ENCODE assay signal across 14 cellular contexts in genomic region chr1:39787468-39787867, GRCh38. TPM values are rescaled to one million over a fixed set of nuclear protein-coding genes. Genes with fewer than 3 reads are reported as not detected.
DNase-seq lines count a peak whose midpoint lies in the region; ATAC-seq and TF ChIP-seq lines count a peak whose summit lies in the region.
"Had no signal": no experiment of that assay in that cellular context is flagged by ENCODE, and none has a peak within 500 bp of the region (broad histone marks: within the 10 kb centered on the region; RNA-seq: fewer than 3 reads in every experiment).

No MANE protein-coding gene starts in this region.

- POLR2A ChIA-PET in CD8-positive, alpha-beta memory T cell (lab: Charles Lee): interaction anchor here (0.6 kb wide), 1 partner anchor 442 kb away, joined by 4 read pairs; no protein-coding TSS in a partner anchor

- H3K4me3 Mint-ChIP-seq in CD8-positive, alpha-beta memory T cell: peak overlapping the region; percentile 2 to 75 (median 63)
- H3K4me3 Mint-ChIP-seq in GM23338 (peak overlapping the region; percentile 55), nephron progenitor cell (peak overlapping the region; percentile 59)
- H3K4me3 Mint-ChIP-seq in central memory CD8-positive, alpha-beta T cell: peak overlapping the region; percentile 64

- no peak overlapping the region for H3K27ac Mint-ChIP-seq in CD8-positive, alpha-beta memory T cell
- H3K27ac Mint-ChIP-seq in GM23338: no peak overlapping the region
- no peak overlapping the region for H3K27ac Mint-ChIP-seq in central memory CD8-positive, alpha-beta T cell (ENCODE audit: low read depth)
- no peak overlapping the region for H3K27ac Mint-ChIP-seq in nephron progenitor cell

- no peak overlapping the region for H3K4me2 ChIP-seq in GM23338

- H3K27ac ChIP-seq in CD8-positive, alpha-beta memory T cell (ENCODE audit: low read depth, low read length): no peak overlapping the region
- no peak overlapping the region for H3K27ac ChIP-seq in GM23338 (ENCODE audit: low read depth)
- H3K27ac ChIP-seq: right atrium auricular region, thoracic aorta had no signal

- peaks cover 6 to 9% of the 10 kb centered on the region in 2 donors for H3K27me3 Mint-ChIP-seq in CD8-positive, alpha-beta memory T cell
- peaks cover 55% of the 10 kb centered on the region for H3K27me3 Mint-ChIP-seq in GM23338 (ENCODE audit: insufficient read depth, low read depth, poor library complexity)
- no peaks in the 10 kb centered on the region for H3K27me3 Mint-ChIP-seq in central memory CD8-positive, alpha-beta T cell
- H3K27me3 Mint-ChIP-seq in nephron progenitor cell (ENCODE audit: low read depth, poor library complexity): peaks cover 80% of the 10 kb centered on the region

- intact Hi-C loops in cardiac septum (cut with DNase I): no loop called here

- H3K9me3 ChIP-seq in CD8-positive, alpha-beta memory T cell (ENCODE audit: low read length): no peaks in the 10 kb centered on the region
- H3K9me3 ChIP-seq: right atrium auricular region, thoracic aorta had no signal

- no peak for DNase-seq in CD8-positive, alpha-beta memory T cell
- DNase-seq in GM23338 (ENCODE audit: low spot score): no peak
- DNase-seq in central memory CD8-positive, alpha-beta T cell (ENCODE audit: low spot score in 2 of 2): no peak
- DNase-seq in nephron progenitor cell: no peak
- DNase-seq in hepatic stellate cell (ENCODE audit: low spot score): no peak
- DNase-seq in UCSD-AML1 (lab: John Stamatoyannopoulos, UW; ENCODE audit: unreplicated experiment): no peak
- no peak for DNase-seq in cardiac septum (ENCODE audit: low spot score)
- DNase-seq: hippocampal formation, Karpas-422, mesenchymal stem cell, NCI-H2171 had no signal

- H3K9me2 ChIP-seq in GM23338 (ENCODE audit: insufficient read depth): no peaks in the 10 kb centered on the region

- H3K36me3 ChIP-seq in CD8-positive, alpha-beta memory T cell (ENCODE audit: insufficient read depth, low read length): no peaks in the 10 kb centered on the region
- H3K36me3 ChIP-seq in GM23338 (ENCODE audit: insufficient read depth): no peaks in the 10 kb centered on the region
- H3K36me3 ChIP-seq: right atrium auricular region, thoracic aorta had no signal

- H3K27me3 ChIP-seq in CD8-positive, alpha-beta memory T cell (ENCODE audit: insufficient read depth, low read length, poor library complexity, severe bottlenecking): no peaks in the 10 kb centered on the region
- peaks cover 74% of the 10 kb centered on the region for H3K27me3 ChIP-seq in GM23338 (ENCODE audit: insufficient read depth)

- no peak overlapping the region for H2AFZ ChIP-seq in GM23338

- H3K4me1 ChIP-seq in CD8-positive, alpha-beta memory T cell (ENCODE audit: insufficient read depth, low read length): peaks cover 6% of the 10 kb centered on the region
- no peaks in the 10 kb centered on the region for H3K4me1 ChIP-seq in GM23338 (ENCODE audit: insufficient read depth)
- H3K4me1 ChIP-seq: right atrium auricular region had no signal

- H3K36me3 Mint-ChIP-seq in CD8-positive, alpha-beta memory T cell: no peaks in the 10 kb centered on the region
- no peaks in the 10 kb centered on the region for H3K36me3 Mint-ChIP-seq in GM23338 (ENCODE audit: low read depth)
- peaks cover 4% of the 10 kb centered on the region for H3K36me3 Mint-ChIP-seq in central memory CD8-positive, alpha-beta T cell (ENCODE audit: insufficient read depth)
- no peaks in the 10 kb centered on the region for H3K36me3 Mint-ChIP-seq in nephron progenitor cell (ENCODE audit: low read depth)

- ATAC-seq in GM23338 (no peak), GM21576 (IDR thresholded peaks at IDR 0.05; ENCODE audit: unreplicated experiment) (no peak)
- no peak for ATAC-seq in central memory CD8-positive, alpha-beta T cell (replicated peaks; ENCODE audit: extremely low read depth, poor library complexity, severe bottlenecking)

- no peak overlapping the region for H3K4me3 ChIP-seq in CD8-positive, alpha-beta memory T cell (ENCODE audit: low read length)
- peak overlapping the region; percentile 23; the same call in 1 of the 2 replicates for H3K4me3 ChIP-seq in GM23338
- H3K4me3 ChIP-seq: right atrium auricular region, thoracic aorta had no signal

- no peaks in the 10 kb centered on the region; the same call in 1 of the 2 replicates for H4K20me1 ChIP-seq in GM23338 (replicated peaks; ENCODE audit: insufficient read depth)

- no peaks in the 10 kb centered on the region for H3K79me2 ChIP-seq in GM23338 (replicated peaks; ENCODE audit: insufficient read depth)

- TF ChIP-seq CTCF in GM23338 (conservative IDR thresholded peaks at IDR 0.05; ENCODE audit: low read depth in 2 of 2) (no peak), nephron progenitor cell (IDR thresholded peaks at IDR 0.05) (no peak)

- peaks cover 2 to 23% (median 10%) of the 10 kb centered on the region in 3 donors for H3K4me1 Mint-ChIP-seq in CD8-positive, alpha-beta memory T cell
- H3K4me1 Mint-ChIP-seq in GM23338 (no peaks in the 10 kb centered on the region), nephron progenitor cell (no peaks in the 10 kb centered on the region)
- H3K4me1 Mint-ChIP-seq in central memory CD8-positive, alpha-beta T cell: peaks cover 20% of the 10 kb centered on the region

- H3K9me3 Mint-ChIP-seq in CD8-positive, alpha-beta memory T cell: no peaks in the 10 kb centered on the region
- H3K9me3 Mint-ChIP-seq in GM23338 (no peaks in the 10 kb centered on the region), nephron progenitor cell (peaks cover under 1% of the 10 kb centered on the region)
- H3K9me3 Mint-ChIP-seq in central memory CD8-positive, alpha-beta T cell: no peaks in the 10 kb centered on the region

- H3F3A ChIP-seq in GM23338 (replicated peaks; ENCODE audit: low read depth): no peaks in the 10 kb centered on the region

- CTCF ChIA-PET in CD8-positive, alpha-beta memory T cell (lab: Charles Lee): interaction anchor here (1.1 kb wide), 1 partner anchor 12 kb away, joined by 3 read pairs; no protein-coding TSS in a partner anchor

TF ChIP-seq in GM23338, 12 proteins besides CTCF, POLR2A, EP300 and RAD21 (continues in another document):
- TF ChIP-seq REST (IDR thresholded peaks at IDR 0.05; ENCODE audit: unreplicated experiment): no peak
- TF ChIP-seq STAT1 (IDR thresholded peaks at IDR 0.05; ENCODE audit: unreplicated experiment): no peak
- no peak for TF ChIP-seq EZH2phosphoT487 (IDR thresholded peaks at IDR 0.05; ENCODE audit: unreplicated experiment)
- TF ChIP-seq ZNF331 (CRISPR knock-in tag; IDR thresholded peaks at IDR 0.05; ENCODE audit: low read depth): no peak
- TF ChIP-seq EZH2 (IDR thresholded peaks at IDR 0.05; ENCODE audit: low read depth, unreplicated experiment): no peak
- TF ChIP-seq JUNB (IDR thresholded peaks at IDR 0.05; ENCODE audit: unreplicated experiment): no peak
- no peak for TF ChIP-seq ETS1 (IDR thresholded peaks at IDR 0.05)
- TF ChIP-seq POLR2AphosphoS5 (IDR thresholded peaks at IDR 0.05; ENCODE audit: low read depth): no peak
- TF ChIP-seq ZNF114 (CRISPR knock-in tag; IDR thresholded peaks at IDR 0.05): no peak
- TF ChIP-seq CREB1 (CRISPR knock-in tag; IDR thresholded peaks at IDR 0.05; ENCODE audit: low read depth): no peak
- no peak for TF ChIP-seq NANOG (IDR thresholded peaks at IDR 0.05; ENCODE audit: borderline replicate concordance)

RNA-seq across cellular contexts. Expression of gene BMP8B, which starts 1.2 kb away (rescaled TPM):
- total RNA-seq in CD8-positive, alpha-beta memory T cell: 1 to 10 TPM in 1 of 2 experiments, under 1 TPM in 1; 0.91 to 1.2 TPM
- polyA plus RNA-seq in CD8-positive, alpha-beta memory T cell: 0.14 TPM
- 0.43 and 0.90 TPM in 2 replicates for total RNA-seq in GM23338 (2014; rRNA removed; shearing (Covaris generic))
- polyA plus RNA-seq in GM23338 (2016; fragmentation: Nextera tagmentation; extraction: Ambion mirVana): 0.16 and 0.17 TPM in 2 replicates
- 0.62 TPM for total RNA-seq in cardiac septum

RNA-seq across cellular contexts. Expression of gene OXCT2, which starts 16.3 kb away (rescaled TPM):
- total RNA-seq in CD8-positive, alpha-beta memory T cell: 1 to 10 TPM; 2.2 to 2.3 TPM
- polyA plus RNA-seq in CD8-positive, alpha-beta memory T cell: not detected
- 2.8 and 4.0 TPM in 2 replicates for total RNA-seq in GM23338 (2014; rRNA removed; shearing (Covaris generic))
- polyA plus RNA-seq in GM23338 (2016; fragmentation: Nextera tagmentation; extraction: Ambion mirVana): 1.1 and 1.4 TPM in 2 replicates
- 1.3 TPM for total RNA-seq in cardiac septum

RNA-seq across cellular contexts. Expression of gene PPIE, which starts 48.8 kb away (rescaled TPM):
- total RNA-seq in CD8-positive, alpha-beta memory T cell: 10 to 100 TPM; 61.2 to 65.2 TPM
- polyA plus RNA-seq in CD8-positive, alpha-beta memory T cell: 78.3 TPM
- 24.3 and 27.8 TPM in 2 replicates for total RNA-seq in GM23338 (2014; rRNA removed; shearing (Covaris generic))
- 50.3 and 51.9 TPM in 2 replicates for polyA plus RNA-seq in GM23338 (2016; fragmentation: Nextera tagmentation; extraction: Ambion mirVana)
- 26.4 TPM for total RNA-seq in cardiac septum
